In genomic region chr1:152151646-152152045, GRCh38 we compare ENCODE assay signal across 27 cellular contexts. TPM values are rescaled to one million over a fixed set of nuclear protein-coding genes. Genes with fewer than 3 reads are reported as not detected.
DNase-seq lines count a peak whose midpoint lies in the region; TF ChIP-seq lines count a peak whose summit lies in the region.
"Had no signal": no experiment of that assay in that cellular context is flagged by ENCODE, and none has a peak within 500 bp of the region (broad histone marks: within the 10 kb centered on the region; RNA-seq: fewer than 3 reads in every experiment).

No MANE protein-coding gene starts in this region.

- H3F3A ChIP-seq in GM23248 (ENCODE audit: insufficient read depth): no peaks in the 10 kb centered on the region

- WGBS in GM23248 (ENCODE audit: low coverage in 1 of 2, low lambda C conversion rate in 2 of 2, missing lambda C conversion rate in 2 of 2), 2 experiments: 52 to 70% methylated on average over 2 of the region's 2 CpGs

- H3K27me3 ChIP-seq in GM23248 (replicated peaks; ENCODE audit: insufficient read depth) (no peaks in the 10 kb centered on the region; the same call in 1 of the 2 replicates), MG63 (no peaks in the 10 kb centered on the region)
- H3K27me3 ChIP-seq: BE2C, BLaER1 had no signal

- no peak overlapping the region for H2AFZ ChIP-seq in GM23248

- H4K20me1 ChIP-seq in GM23248 (ENCODE audit: insufficient read depth): no peaks in the 10 kb centered on the region
- H4K20me1 ChIP-seq: BLaER1 had no signal

- no peaks in the 10 kb centered on the region for H3K79me2 ChIP-seq in GM23248 (ENCODE audit: insufficient read depth)

- H3K4me2 ChIP-seq in GM23248 (ENCODE audit: unreplicated experiment): peak overlapping the region; percentile 3
- H3K4me2 ChIP-seq: BLaER1 had no signal

- H3K27ac ChIP-seq in GM23248: no peak overlapping the region
- H3K27ac ChIP-seq: BLaER1 had no signal

- no peak overlapping the region for H3K9ac ChIP-seq in GM23248
- H3K9ac ChIP-seq: BLaER1 had no signal

- no peak for TF ChIP-seq CTCF in AG10803 (conservative IDR thresholded peaks at IDR 0.05; ENCODE audit: low read length)

- DNase-seq in AG10803 (ENCODE audit: low read depth): peak; percentile 23
- DNase-seq in GM23248: peak; percentile 55
- DNase-seq in fibroblast of peridontal ligament (ENCODE audit: extremely low read depth): peak; percentile 8
- DNase-seq in MG63: no peak
- no peak for DNase-seq in iPS-NIHi7 (ENCODE audit: extremely low spot score)
- no peak for DNase-seq in OCI-M2 (lab: John Stamatoyannopoulos, UW; ENCODE audit: unreplicated experiment)
- DNase-seq: 8988T; ACHN; BE2C; C1 segment of cervical spinal cord; CD4-positive, alpha-beta memory T cell; CD4-positive, CD25-positive, alpha-beta regulatory T cell; CD8-positive, alpha-beta memory T cell; COR-L47; DMS 273 treated with DMSO at 0.1 percent for 48 hours; DMS153; DMS53; DMS79; DND-41; EL; GDM1 had no signal

- H3K4me3 ChIP-seq in AG10803 (ENCODE audit: low read length): no peak overlapping the region
- H3K4me3 ChIP-seq in GM23248: no peak overlapping the region
- no peak overlapping the region for H3K4me3 ChIP-seq in MG63
- H3K4me3 ChIP-seq: BLaER1 had no signal

- no peaks in the 10 kb centered on the region for H3K36me3 ChIP-seq in GM23248 (ENCODE audit: low read depth)
- no peaks in the 10 kb centered on the region for H3K36me3 ChIP-seq in MG63
- H3K36me3 ChIP-seq: BE2C, BLaER1 had no signal

- peaks cover 5% of the 10 kb centered on the region; the same call in 1 of the 2 replicates for H3K4me1 ChIP-seq in GM23248 (ENCODE audit: insufficient read depth)
- H3K4me1 ChIP-seq: BE2C, BLaER1 had no signal

- no peaks in the 10 kb centered on the region for H3K9me2 ChIP-seq in GM23248 (ENCODE audit: insufficient read depth)

- in situ Hi-C loops in GM23248 (cut with MboI): no loop called here

- H3K9me3 ChIP-seq in GM23248 (ENCODE audit: low read depth) (no peaks in the 10 kb centered on the region), MG63 (peaks cover 25% of the 10 kb centered on the region)
- H3K9me3 ChIP-seq: BE2C had no signal

RNA-seq across cellular contexts. Expression of gene RPTN, which starts 7.4 kb away (rescaled TPM):
- total RNA-seq in GM23248 (2014; rRNA removed; shearing (Covaris generic)): not detected in 2 replicates
- polyA plus RNA-seq in GM23248 (2016; fragmentation: Nextera tagmentation; extraction: Ambion mirVana): 0.05 TPM in 1 of 2 replicates, not detected in the other
- total RNA-seq in MG63 (2014; rRNA removed; shearing (Covaris generic); ENCODE audit: low replicate concordance): not detected in 2 replicates
- total RNA-seq: A673; CD4-positive, alpha-beta memory T cell; CD4-positive, CD25-positive, alpha-beta regulatory T cell; CD8-positive, alpha-beta memory T cell; Daoy; G401 had no signal
- polyA plus RNA-seq: AG04450; CD14-positive monocyte; CD4-positive, alpha-beta memory T cell; CD4-positive, CD25-positive, alpha-beta regulatory T cell; CD8-positive, alpha-beta memory T cell had no signal

RNA-seq across cellular contexts. Expression of gene TCHH, which starts 36.4 kb away (rescaled TPM):
- 0.22 TPM in 1 of 2 replicates, not detected in the other for total RNA-seq in GM23248 (2014; rRNA removed; shearing (Covaris generic))
- 0.08 and 0.11 TPM in 2 replicates for polyA plus RNA-seq in GM23248 (2016; fragmentation: Nextera tagmentation; extraction: Ambion mirVana)
- 0.10 TPM in 1 of 2 replicates, not detected in the other for total RNA-seq in MG63 (2014; rRNA removed; shearing (Covaris generic); ENCODE audit: low replicate concordance)
- total RNA-seq: CD4-positive, CD25-positive, alpha-beta regulatory T cell; G401 had no signal
- polyA plus RNA-seq: AG04450; CD14-positive monocyte; CD4-positive, alpha-beta memory T cell; CD4-positive, CD25-positive, alpha-beta regulatory T cell; CD8-positive, alpha-beta memory T cell had no signal

Comparison
In these comparisons a context has a peak if more than half of its experiments do, and no peak if none do; other contexts are left out.
1. DNase-seq: peak in AG10803 (single experiment), GM23248 (single experiment) and fibroblast of peridontal ligament (single experiment); none in MG63 (single experiment), iPS-NIHi7 (single experiment) and OCI-M2 (single experiment).